ENCODE assay signal across 1 cellular context in genomic region chr22:40534379-40535188, GRCh38.
TF ChIP-seq lines count a peak whose summit lies in the region.

No MANE protein-coding gene starts in this region.

TF ChIP-seq in GM23338, 12 proteins besides CTCF, POLR2A, EP300 and RAD21 (continued from another document):
- no peak for TF ChIP-seq ZNF462 (CRISPR knock-in tag; IDR thresholded peaks at IDR 0.05)
- TF ChIP-seq STAT1 (IDR thresholded peaks at IDR 0.05; ENCODE audit: unreplicated experiment): no peak
- no peak for TF ChIP-seq EZH2phosphoT487 (IDR thresholded peaks at IDR 0.05; ENCODE audit: unreplicated experiment)
- no peak for TF ChIP-seq CREB1 (CRISPR knock-in tag; IDR thresholded peaks at IDR 0.05; ENCODE audit: low read depth)
- TF ChIP-seq, protein P1, sequence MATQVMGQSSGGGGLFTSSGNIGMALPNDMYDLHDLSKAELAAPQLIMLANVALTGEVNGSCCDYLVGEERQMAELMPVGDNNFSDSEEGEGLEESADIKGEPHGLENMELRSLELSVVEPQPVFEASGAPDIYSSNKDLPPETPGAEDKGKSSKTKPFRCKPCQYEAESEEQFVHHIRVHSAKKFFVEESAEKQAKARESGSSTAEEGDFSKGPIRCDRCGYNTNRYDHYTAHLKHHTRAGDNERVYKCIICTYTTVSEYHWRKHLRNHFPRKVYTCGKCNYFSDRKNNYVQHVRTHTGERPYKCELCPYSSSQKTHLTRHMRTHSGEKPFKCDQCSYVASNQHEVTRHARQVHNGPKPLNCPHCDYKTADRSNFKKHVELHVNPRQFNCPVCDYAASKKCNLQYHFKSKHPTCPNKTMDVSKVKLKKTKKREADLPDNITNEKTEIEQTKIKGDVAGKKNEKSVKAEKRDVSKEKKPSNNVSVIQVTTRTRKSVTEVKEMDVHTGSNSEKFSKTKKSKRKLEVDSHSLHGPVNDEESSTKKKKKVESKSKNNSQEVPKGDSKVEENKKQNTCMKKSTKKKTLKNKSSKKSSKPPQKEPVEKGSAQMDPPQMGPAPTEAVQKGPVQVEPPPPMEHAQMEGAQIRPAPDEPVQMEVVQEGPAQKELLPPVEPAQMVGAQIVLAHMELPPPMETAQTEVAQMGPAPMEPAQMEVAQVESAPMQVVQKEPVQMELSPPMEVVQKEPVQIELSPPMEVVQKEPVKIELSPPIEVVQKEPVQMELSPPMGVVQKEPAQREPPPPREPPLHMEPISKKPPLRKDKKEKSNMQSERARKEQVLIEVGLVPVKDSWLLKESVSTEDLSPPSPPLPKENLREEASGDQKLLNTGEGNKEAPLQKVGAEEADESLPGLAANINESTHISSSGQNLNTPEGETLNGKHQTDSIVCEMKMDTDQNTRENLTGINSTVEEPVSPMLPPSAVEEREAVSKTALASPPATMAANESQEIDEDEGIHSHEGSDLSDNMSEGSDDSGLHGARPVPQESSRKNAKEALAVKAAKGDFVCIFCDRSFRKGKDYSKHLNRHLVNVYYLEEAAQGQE (IDR thresholded peaks at IDR 0.05; ENCODE audit: unreplicated experiment): no peak
- no peak for TF ChIP-seq JUNB (IDR thresholded peaks at IDR 0.05; ENCODE audit: unreplicated experiment)
- no peak for TF ChIP-seq EZH2 (IDR thresholded peaks at IDR 0.05; ENCODE audit: low read depth, unreplicated experiment)
- TF ChIP-seq POLR2AphosphoS5 (IDR thresholded peaks at IDR 0.05; ENCODE audit: low read depth): no peak
- no peak for TF ChIP-seq ZNF331 (CRISPR knock-in tag; IDR thresholded peaks at IDR 0.05; ENCODE audit: low read depth)
- no peak for TF ChIP-seq ZNF114 (CRISPR knock-in tag; IDR thresholded peaks at IDR 0.05)
TF ChIP-seq in GM23338: peak in this region for 0.
